ENCODE assay signal across 10 cellular contexts in the genomic region with DNA sequence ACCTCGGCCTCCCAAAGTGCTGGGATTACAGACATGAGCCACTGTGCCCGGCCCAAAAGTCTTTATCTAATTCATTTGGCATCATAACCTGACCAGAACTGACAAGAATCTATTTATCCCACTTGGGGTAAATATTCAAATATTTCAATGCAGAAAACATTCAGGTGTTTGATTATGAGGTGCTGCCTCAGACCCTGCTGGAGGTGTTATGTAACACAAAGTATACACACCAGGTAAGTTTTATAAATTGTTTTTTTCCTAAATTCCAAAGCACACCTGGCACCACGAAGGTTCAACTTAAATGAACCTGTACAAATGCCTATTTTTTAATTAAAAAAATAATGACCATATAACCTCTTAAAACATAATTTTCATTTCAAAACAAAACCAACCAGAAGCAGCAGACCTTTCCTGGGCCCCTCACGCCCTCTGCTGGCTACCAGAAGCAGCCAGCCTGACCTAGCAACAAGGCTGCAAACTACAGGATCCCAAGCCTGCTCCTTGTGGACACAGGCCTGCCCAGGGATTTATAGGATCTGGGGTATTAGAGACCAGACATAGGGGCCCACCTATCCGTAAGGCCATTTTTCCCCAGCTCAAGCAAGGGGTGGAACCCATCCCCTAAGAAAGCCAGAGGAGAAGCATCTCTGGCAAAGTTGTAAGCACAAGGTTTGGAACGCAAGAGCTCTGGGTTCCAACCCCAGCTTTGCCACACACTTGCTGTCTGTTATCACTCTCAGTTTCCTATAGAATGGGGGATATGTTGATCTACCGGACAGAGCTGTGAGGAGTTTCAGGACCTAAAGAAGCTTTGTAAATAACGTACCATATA. TPM values are rescaled to one million over a fixed set of nuclear protein-coding genes. Genes with fewer than 3 reads are reported as not detected.
DNase-seq lines count a peak whose midpoint lies in the region; ATAC-seq and TF ChIP-seq lines count a peak whose summit lies in the region.
"Had no signal": no experiment of that assay in that cellular context is flagged by ENCODE, and none has a peak within 500 bp of the region (broad histone marks: within the 10 kb centered on the region; RNA-seq: fewer than 3 reads in every experiment).

No MANE protein-coding gene starts in this region.

- peak; percentile 56 for ATAC-seq in GM21576 (IDR thresholded peaks at IDR 0.05; ENCODE audit: unreplicated experiment)
- ATAC-seq in left ventricle myocardium superior, result peak; percentile 64
- no peak for ATAC-seq in HG03045 (IDR thresholded peaks at IDR 0.05; ENCODE audit: unreplicated experiment)
- no peak for ATAC-seq in HG02588 (IDR thresholded peaks at IDR 0.05; ENCODE audit: unreplicated experiment)

- 55% methylated on average over 8 of the region's 8 CpGs for WGBS in smooth muscle cell (ENCODE audit: low lambda C conversion rate)

- in situ Hi-C loops in Caki2 (cut with HindIII; ENCODE audit: low pct_unique_long_range_greater_than_20kb, low sequenced_read_pairs), result no loop called here

- H3K9ac ChIP-seq in adipocyte (ENCODE audit: low read length) (no peak overlapping the region), smooth muscle cell (ENCODE audit: low read depth) (no peak overlapping the region)

- H3K27ac ChIP-seq in Peyer's patch, result peak overlapping the region in 1 of 4 donors; percentile 25
- H3K27ac ChIP-seq in smooth muscle cell (ENCODE audit: low read depth), result no peak overlapping the region
- H3K27ac ChIP-seq: SJSA1, skin epidermis had no signal

- no peaks in the 10 kb centered on the region for H3K27me3 ChIP-seq in Peyer's patch
- H3K27me3 ChIP-seq in adipocyte (replicated peaks; ENCODE audit: control insufficient read depth, insufficient read depth, low read length), result no peaks in the 10 kb centered on the region
- no peaks in the 10 kb centered on the region for H3K27me3 ChIP-seq in smooth muscle cell (ENCODE audit: low read depth)
- H3K27me3 ChIP-seq: SJSA1 had no signal

- H3K36me3 ChIP-seq in Peyer's patch (no peaks in the 10 kb centered on the region), adipocyte (ENCODE audit: control insufficient read depth, insufficient read depth, low read length, severe bottlenecking) (peaks cover 14% of the 10 kb centered on the region), smooth muscle cell (ENCODE audit: low read depth) (no peaks in the 10 kb centered on the region)

- H3K9me3 ChIP-seq in Peyer's patch, result no peaks in the 10 kb centered on the region
- H3K9me3 ChIP-seq in adipocyte (ENCODE audit: control insufficient read depth, low read length), result no peaks in the 10 kb centered on the region
- no peaks in the 10 kb centered on the region for H3K9me3 ChIP-seq in smooth muscle cell (replicated peaks; ENCODE audit: low read depth)
- H3K9me3 ChIP-seq: SJSA1 had no signal

- no peaks in the 10 kb centered on the region for H3F3A ChIP-seq in smooth muscle cell (ENCODE audit: low read depth)

- DNase-seq in Caki2 (ENCODE audit: low read depth) (peak; percentile 28), Peyer's patch (peak in 2 of 3 donors; percentile 57 to 82), adipocyte (ENCODE audit: low read depth) (peak; percentile 73), left ventricle myocardium superior (peak; percentile 50), smooth muscle cell (lab: John Stamatoyannopoulos, UW; ENCODE audit: unreplicated experiment) (no peak)

- intact Hi-C loops in left ventricle myocardium superior (cut with micrococcal nuclease), result no loop called here

- H3K4me1 ChIP-seq in Peyer's patch, result peaks cover 0 to 4% (median under 1%) of the 10 kb centered on the region in 4 donors
- no peaks in the 10 kb centered on the region for H3K4me1 ChIP-seq in adipocyte (ENCODE audit: control insufficient read depth, insufficient read depth, low read length)
- H3K4me1 ChIP-seq in smooth muscle cell (ENCODE audit: low read depth), result no peaks in the 10 kb centered on the region
- H3K4me1 ChIP-seq: SJSA1 had no signal

- TF ChIP-seq POLR2A in Peyer's patch (IDR thresholded peaks at IDR 0.05), result no peak

- no peak overlapping the region for H3K4me3 ChIP-seq in Peyer's patch
- no peak overlapping the region for H3K4me3 ChIP-seq in adipocyte (ENCODE audit: low read length)
- H3K4me3 ChIP-seq in smooth muscle cell, result no peak overlapping the region
- H3K4me3 ChIP-seq: SJSA1, skin epidermis had no signal

- peaks cover 25% of the 10 kb centered on the region for H3K79me2 ChIP-seq in smooth muscle cell (ENCODE audit: low read depth)

- peak; percentile 52 to 73 (median 66) for TF ChIP-seq CTCF in Peyer's patch (IDR thresholded peaks at IDR 0.05)
- peak; percentile 65 for TF ChIP-seq CTCF in smooth muscle cell (IDR thresholded peaks at IDR 0.05; ENCODE audit: borderline replicate concordance, insufficient read depth, poor library complexity, severe bottlenecking)

- no peak overlapping the region for H2AFZ ChIP-seq in smooth muscle cell (ENCODE audit: low read depth)

- no peak overlapping the region for H3K4me2 ChIP-seq in smooth muscle cell

- H4K20me1 ChIP-seq in smooth muscle cell (ENCODE audit: low read depth), result peaks cover 84% of the 10 kb centered on the region

RNA-seq across cellular contexts. Expression of gene OTUD5, which starts 11.7 kb away (rescaled TPM):
- 46.2 and 48.7 TPM in 2 replicates for total RNA-seq in Caki2 (2014; rRNA removed; shearing (Covaris generic); ENCODE audit: low replicate concordance)
- total RNA-seq in Peyer's patch (10 to 100 TPM; 49.7 to 79.2 (median 71.0) TPM), left ventricle myocardium superior (18.9 TPM), smooth muscle cell (30.7 and 36.1 TPM in 2 replicates)
- 55.1 and 62.1 TPM in 2 replicates for polyA plus RNA-seq in smooth muscle cell

RNA-seq across cellular contexts. Expression of gene KCND1, which starts 25.9 kb away (rescaled TPM):
- 0.24 TPM in 1 of 2 replicates, not detected in the other for total RNA-seq in Caki2 (2014; rRNA removed; shearing (Covaris generic); ENCODE audit: low replicate concordance)
- total RNA-seq in Peyer's patch (1 to 10 TPM in 3 of 4 donors, under 1 TPM in 1; 0.35 to 5.8 (median 1.7) TPM), left ventricle myocardium superior (0.47 TPM), smooth muscle cell (0.94 and 1.2 TPM in 2 replicates)
- 3.0 and 3.3 TPM in 2 replicates for polyA plus RNA-seq in smooth muscle cell

RNA-seq across cellular contexts. Expression of gene PIM2, which starts 26.9 kb away (rescaled TPM):
- 17.8 and 27.2 TPM in 2 replicates for total RNA-seq in Caki2 (2014; rRNA removed; shearing (Covaris generic); ENCODE audit: low replicate concordance)
- total RNA-seq in Peyer's patch (10 to 100 TPM; 17.3 to 24.8 (median 19.1) TPM), left ventricle myocardium superior (3.9 TPM), smooth muscle cell (7.6 and 9.4 TPM in 2 replicates)
- polyA plus RNA-seq in smooth muscle cell, result 7.4 and 8.7 TPM in 2 replicates

RNA-seq across cellular contexts. Expression of gene SLC35A2, which starts 34.3 kb away (rescaled TPM):
- 13.8 and 33.1 TPM in 2 replicates for total RNA-seq in Caki2 (2014; rRNA removed; shearing (Covaris generic); ENCODE audit: low replicate concordance)
- total RNA-seq in Peyer's patch (10 to 100 TPM; 14.0 to 43.3 (median 21.5) TPM), left ventricle myocardium superior (15.7 TPM), smooth muscle cell (72.0 and 73.3 TPM in 2 replicates)
- polyA plus RNA-seq in smooth muscle cell, result 98.2 and 99.9 TPM in 2 replicates

RNA-seq across cellular contexts. Expression of gene PQBP1, which starts 48.0 kb away (rescaled TPM):
- total RNA-seq in Caki2 (2014; rRNA removed; shearing (Covaris generic); ENCODE audit: low replicate concordance), result 68.5 and 86.5 TPM in 2 replicates
- total RNA-seq in Peyer's patch (10 to 100 TPM; 63.3 to 86.6 (median 70.1) TPM), left ventricle myocardium superior (64.5 TPM), smooth muscle cell (17.0 and 20.6 TPM in 2 replicates)
- 46.7 and 48.2 TPM in 2 replicates for polyA plus RNA-seq in smooth muscle cell

Comparison
In these comparisons a context has a peak if more than half of its experiments do, and no peak if none do; other contexts are left out.
1. ATAC-seq: peak in GM21576 (single experiment) and left ventricle myocardium superior (single experiment); none in HG03045 (single experiment) and HG02588 (single experiment).